In genomic region chr18:74624491-74624890, GRCh38 we compare ENCODE assay signal across 21 cellular contexts. TPM values are rescaled to one million over a fixed set of nuclear protein-coding genes. Genes with fewer than 3 reads are reported as not detected.
A peak's percentile ranks its signal among the peaks of the same experiment; 100 is the strongest.
DNase-seq lines count a peak whose midpoint lies in the region; ATAC-seq and TF ChIP-seq lines count a peak whose summit lies in the region.
"Had no signal": no experiment of that assay in that cellular context is flagged by ENCODE, and none has a peak within 500 bp of the region (broad histone marks: within the 10 kb centered on the region; RNA-seq: fewer than 3 reads in every experiment).

No MANE protein-coding gene starts in this region.

- TF ChIP-seq CTCF in WERI-Rb-1 (IDR thresholded peaks at IDR 0.05; ENCODE audit: low read depth, low read length) (no peak), progenitor cell of endocrine pancreas (IDR thresholded peaks at IDR 0.05; ENCODE audit: unreplicated experiment) (no peak)

- no peaks in the 10 kb centered on the region for H3K9me3 ChIP-seq in WERI-Rb-1 (ENCODE audit: severe bottlenecking)
- no peaks in the 10 kb centered on the region for H3K9me3 ChIP-seq in aorta (ENCODE audit: control insufficient read depth, low read length)
- H3K9me3 ChIP-seq: BE2C, HAP-1 had no signal

- 90 to 93% methylated on average over 8 of the region's 8 CpGs for WGBS in aorta, 2 donors

- H3K27ac ChIP-seq in WERI-Rb-1 (peak overlapping the region; percentile 39; the same call in 1 of the 2 replicates), aorta (ENCODE audit: low read depth in 1 of 2, low read length in 2 of 2) (no peak overlapping the region)
- H3K27ac ChIP-seq: 22Rv1, GM23248 had no signal

- H3K36me3 ChIP-seq in WERI-Rb-1 (no peaks in the 10 kb centered on the region), aorta (ENCODE audit: control insufficient read depth in 1 of 2, insufficient read depth in 2 of 2, low read length in 1 of 2) (no peaks in the 10 kb centered on the region)
- H3K36me3 ChIP-seq: BE2C, HAP-1 had no signal

- H3K27ac Mint-ChIP-seq in progenitor cell of endocrine pancreas = no peak overlapping the region
- no peak overlapping the region for H3K27ac Mint-ChIP-seq in activated T-helper 1 cell treated with anti-CD3 and anti-CD28 coated beads, Interleukin-12 subunit alpha, Interleukin-12 subunit beta, Interleukin-2, Interleukin-4 antibody, amounts not matched to agents 30 ng/mL and 10 ng/mL and 1 ng/mL, durations not matched to agents 14 hours and 24 hours and 36 hours
- H3K27ac Mint-ChIP-seq: HFFc6 had no signal

- H3K27me3 Mint-ChIP-seq in progenitor cell of endocrine pancreas = no peaks in the 10 kb centered on the region
- no peaks in the 10 kb centered on the region for H3K27me3 Mint-ChIP-seq in activated T-helper 1 cell treated with anti-CD3 and anti-CD28 coated beads, Interleukin-12 subunit alpha, Interleukin-12 subunit beta, Interleukin-2, Interleukin-4 antibody, amounts not matched to agents 30 ng/mL and 10 ng/mL and 1 ng/mL, durations not matched to agents 14 hours and 24 hours and 36 hours (ENCODE audit: insufficient read depth)
- H3K27me3 Mint-ChIP-seq: CD4-positive, alpha-beta memory T cell had no signal

- peak; percentile 7 for DNase-seq in NCI-H82 (lab: John Stamatoyannopoulos, UW)
- DNase-seq in NCI-H82 treated with DMSO at 0.1 percent for 48 hours (lab: John Stamatoyannopoulos, UW; ENCODE audit: unreplicated experiment) = no peak
- DNase-seq in WERI-Rb-1 = peak; percentile 55
- peak; percentile 56 for DNase-seq in myocyte (ENCODE audit: low read depth)
- no peak for DNase-seq in progenitor cell of endocrine pancreas (ENCODE audit: low spot score, unreplicated experiment)
- DNase-seq in activated T-helper 1 cell treated with anti-CD3 and anti-CD28 coated beads, Interleukin-12 subunit alpha, Interleukin-12 subunit beta, Interleukin-2, Interleukin-4 antibody, amounts not matched to agents 30 ng/mL and 10 ng/mL and 1 ng/mL, durations not matched to agents 14 hours and 24 hours and 36 hours (ENCODE audit: low spot score) = no peak
- no peak for DNase-seq in aorta
- DNase-seq: AML-193; BE2C; Calu3; CD4-positive, alpha-beta memory T cell; DMS153; EL; GDM1 had no signal

- H3K9me3 Mint-ChIP-seq in progenitor cell of endocrine pancreas (ENCODE audit: low read depth) = no peaks in the 10 kb centered on the region
- H3K9me3 Mint-ChIP-seq in activated T-helper 1 cell treated with anti-CD3 and anti-CD28 coated beads, Interleukin-12 subunit alpha, Interleukin-12 subunit beta, Interleukin-2, Interleukin-4 antibody, amounts not matched to agents 30 ng/mL and 10 ng/mL and 1 ng/mL, durations not matched to agents 14 hours and 24 hours and 36 hours = no peaks in the 10 kb centered on the region
- H3K9me3 Mint-ChIP-seq: CD4-positive, alpha-beta memory T cell; HFFc6 had no signal

- no peaks in the 10 kb centered on the region for H3K4me1 ChIP-seq in aorta (ENCODE audit: control insufficient read depth in 1 of 2, insufficient read depth in 2 of 2, low read length in 2 of 2)
- H3K4me1 ChIP-seq: BE2C had no signal

- H3K27me3 ChIP-seq in WERI-Rb-1 (ENCODE audit: insufficient read depth, low read depth, severe bottlenecking) (no peaks in the 10 kb centered on the region), aorta (ENCODE audit: control insufficient read depth in 1 of 2, insufficient read depth in 2 of 2, low read length in 1 of 2) (no peaks in the 10 kb centered on the region)
- H3K27me3 ChIP-seq: BE2C; BLaER1 treated with 17β-estradiol and CSF1 and Interleukin-3, amounts not matched to agents 10 nM and 100 nM had no signal

- H3K4me3 ChIP-seq in WERI-Rb-1 (ENCODE audit: low read depth, low read length) (no peak overlapping the region), aorta (ENCODE audit: low read length in 2 of 2) (no peak overlapping the region)
- H3K4me3 ChIP-seq: BLaER1 treated with 17β-estradiol and CSF1 and Interleukin-3, amounts not matched to agents 10 nM and 100 nM; GM12878; GM23248; HAP-1 had no signal

- ATAC-seq in HG03432 (IDR thresholded peaks at IDR 0.05; ENCODE audit: unreplicated experiment) (no peak), aorta (ENCODE audit: low FRiP score) (no peak)
- ATAC-seq: GM12878 had no signal

- no peak overlapping the region for H3K4me3 Mint-ChIP-seq in progenitor cell of endocrine pancreas (ENCODE audit: low read depth)
- H3K4me3 Mint-ChIP-seq in activated T-helper 1 cell treated with anti-CD3 and anti-CD28 coated beads, Interleukin-12 subunit alpha, Interleukin-12 subunit beta, Interleukin-2, Interleukin-4 antibody, amounts not matched to agents 30 ng/mL and 10 ng/mL and 1 ng/mL, durations not matched to agents 14 hours and 24 hours and 36 hours = no peak overlapping the region
- H3K4me3 Mint-ChIP-seq: CD4-positive, alpha-beta memory T cell; HFFc6 had no signal

- H3K36me3 Mint-ChIP-seq in progenitor cell of endocrine pancreas (ENCODE audit: insufficient read depth) = no peaks in the 10 kb centered on the region
- H3K36me3 Mint-ChIP-seq in activated T-helper 1 cell treated with anti-CD3 and anti-CD28 coated beads, Interleukin-12 subunit alpha, Interleukin-12 subunit beta, Interleukin-2, Interleukin-4 antibody, amounts not matched to agents 30 ng/mL and 10 ng/mL and 1 ng/mL, durations not matched to agents 14 hours and 24 hours and 36 hours (ENCODE audit: low read depth) = no peaks in the 10 kb centered on the region
- H3K36me3 Mint-ChIP-seq: CD4-positive, alpha-beta memory T cell had no signal

- intact Hi-C loops in activated T-helper 1 cell treated with anti-CD3 and anti-CD28 coated beads, Interleukin-12 subunit alpha, Interleukin-12 subunit beta, Interleukin-2, Interleukin-4 antibody, amounts not matched to agents 30 ng/mL and 10 ng/mL and 1 ng/mL, durations not matched to agents 14 hours and 24 hours and 36 hours (cut with micrococcal nuclease) = no loop called here
- intact Hi-C loops in aorta (cut with DNase I) = no loop called here

- H3K4me1 Mint-ChIP-seq in progenitor cell of endocrine pancreas (ENCODE audit: low read depth) = no peaks in the 10 kb centered on the region
- peaks cover 16% of the 10 kb centered on the region for H3K4me1 Mint-ChIP-seq in activated T-helper 1 cell treated with anti-CD3 and anti-CD28 coated beads, Interleukin-12 subunit alpha, Interleukin-12 subunit beta, Interleukin-2, Interleukin-4 antibody, amounts not matched to agents 30 ng/mL and 10 ng/mL and 1 ng/mL, durations not matched to agents 14 hours and 24 hours and 36 hours (ENCODE audit: low read depth)

RNA-seq across cellular contexts. Expression of gene ZNF407, which starts 26.8 kb away (rescaled TPM):
- 7.0 and 7.2 TPM in 2 replicates for total RNA-seq in myocyte
- 2.6 TPM for polyA plus RNA-seq in myocyte (2012)
- 18.1 and 18.4 TPM in 2 replicates for total RNA-seq in progenitor cell of endocrine pancreas
- 19.8 and 21.4 TPM in 2 replicates for total RNA-seq in activated T-helper 1 cell treated with anti-CD3 and anti-CD28 coated beads, Interleukin-12 subunit alpha, Interleukin-12 subunit beta, Interleukin-2, Interleukin-4 antibody, amounts not matched to agents 30 ng/mL and 10 ng/mL and 1 ng/mL, durations not matched to agents 14 hours and 24 hours and 36 hours
- 10 to 100 TPM; 16.0 to 21.1 TPM for total RNA-seq in aorta
- 1 to 10 TPM; 1.3 to 3.0 TPM for polyA plus RNA-seq in aorta

Comparison
In these comparisons a context has a peak if more than half of its experiments do, and no peak if none do; other contexts are left out.
1. DNase-seq: peak in NCI-H82 (single experiment), WERI-Rb-1 (single experiment) and myocyte (single experiment); none in NCI-H82 treated with DMSO at 0.1 percent for 48 hours (single experiment), progenitor cell of endocrine pancreas (single experiment), activated T-helper 1 cell treated with anti-CD3 and anti-CD28 coated beads, Interleukin-12 subunit alpha, Interleukin-12 subunit beta, Interleukin-2, Interleukin-4 antibody, amounts not matched to agents 30 ng/mL and 10 ng/mL and 1 ng/mL, durations not matched to agents 14 hours and 24 hours and 36 hours (single experiment) and aorta (0 of 2).